ENCODE assay signal across 30 cellular contexts in the genomic region with DNA sequence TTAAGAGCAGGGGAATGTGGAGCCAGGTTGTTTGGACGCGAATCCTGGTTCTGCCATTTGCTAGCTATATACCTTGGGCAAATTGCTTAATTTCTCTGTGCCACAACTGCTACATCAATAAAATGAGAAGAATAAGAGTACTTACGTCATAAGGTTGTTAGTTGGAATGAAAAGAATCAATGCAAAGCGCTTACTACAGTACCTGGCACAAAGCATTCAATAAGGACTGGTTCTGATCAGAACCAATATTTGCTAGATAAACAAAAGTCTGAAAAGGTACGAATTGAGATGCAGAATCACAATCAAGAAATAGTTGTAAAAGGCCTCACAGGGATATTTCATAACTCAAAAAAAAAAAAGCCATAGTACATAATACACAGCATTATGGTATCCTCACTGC.
"Had no signal": no experiment of that assay in that cellular context is flagged by ENCODE, and none has a peak within 500 bp of the region (broad histone marks: within the 10 kb centered on the region; RNA-seq: fewer than 3 reads in every experiment).

No MANE protein-coding gene starts in this region.

- H3K4me3 ChIP-seq: pancreas, prostate gland, skin epidermis, smooth muscle cell, spleen, suprapubic skin, testis, tibial artery, transverse colon, upper lobe of right lung, uterus had no signal

- H3K9me3 ChIP-seq: neutrophil, pancreas, prostate gland, spleen, suprapubic skin, testis, tibial artery, transverse colon, upper lobe of right lung, uterus had no signal

- H3K27ac ChIP-seq: neutrophil, pancreas, prostate gland, skin epidermis, spleen, suprapubic skin, testis, tibial artery, transverse colon, upper lobe of right lung, uterus had no signal

- H3K4me3 Mint-ChIP-seq: natural killer cell treated with Interleukin-12 subunit alpha and Interleukin-12 subunit beta and Interleukin-15 and Interleukin-18, amount 100 ng/mL, for 72 hours; nephron progenitor cell; neural crest cell; stimulated activated memory B cell treated with anti-CD40 and anti-IgM and Interleukin-4, amounts not matched to agents 10 μg/mL and 1 μg/mL and 100 μg/mL, for 72 hours; stimulated activated naive CD8-positive, alpha-beta T cell treated with anti-CD3 and anti-CD28 coated beads, Interleukin-15, amount 100 ng/mL, for 72 hours; type B pancreatic cell had no signal

- H3K9me3 Mint-ChIP-seq: natural killer cell treated with Interleukin-12 subunit alpha and Interleukin-12 subunit beta and Interleukin-15 and Interleukin-18, amount 100 ng/mL, for 72 hours; stimulated activated memory B cell treated with anti-CD40 and anti-IgM and Interleukin-4, amounts not matched to agents 10 μg/mL and 1 μg/mL and 100 μg/mL, for 72 hours; stimulated activated naive CD8-positive, alpha-beta T cell treated with anti-CD3 and anti-CD28 coated beads, Interleukin-15, amount 100 ng/mL, for 72 hours had no signal

- H3K4me1 ChIP-seq: pancreas, prostate gland, suprapubic skin, testis, tibial artery, uterus had no signal

- H3K27me3 ChIP-seq: neutrophil, pancreas, spleen, suprapubic skin, testis, tibial artery, transverse colon, upper lobe of right lung, uterus had no signal

- ATAC-seq: naive thymus-derived CD4-positive, alpha-beta T cell; natural killer cell treated with Interleukin-12 subunit alpha and Interleukin-12 subunit beta and Interleukin-15 and Interleukin-18, amount 100 ng/mL, for 72 hours; pancreas; right cardiac atrium; sciatic nerve; stimulated activated memory B cell treated with anti-CD40 and anti-IgM and Interleukin-4, amounts not matched to agents 10 μg/mL and 1 μg/mL and 100 μg/mL, for 72 hours; stimulated activated naive CD8-positive, alpha-beta T cell treated with anti-CD3 and anti-CD28 coated beads, Interleukin-15, amount 100 ng/mL, for 72 hours; stimulated activated naive CD8-positive, alpha-beta T cell treated with anti-CD3 and anti-CD28 coated beads, Interleukin-15, Interleukin-2, amounts not matched to agents 100 U/mL and 50 U/mL, for 24 hours; upper lobe of right lung had no signal

- H3K36me3 ChIP-seq: pancreas, prostate gland, tibial artery, transverse colon, upper lobe of right lung, uterus had no signal

- H3K4me2 ChIP-seq: smooth muscle cell had no signal

- H3K36me3 Mint-ChIP-seq: natural killer cell treated with Interleukin-12 subunit alpha and Interleukin-12 subunit beta and Interleukin-15 and Interleukin-18, amount 100 ng/mL, for 72 hours had no signal

- H3K27ac Mint-ChIP-seq: nephron progenitor cell; stimulated activated memory B cell treated with anti-CD40 and anti-IgM and Interleukin-4, amounts not matched to agents 10 μg/mL and 1 μg/mL and 100 μg/mL, for 72 hours; stimulated activated naive CD8-positive, alpha-beta T cell treated with anti-CD3 and anti-CD28 coated beads, Interleukin-15, amount 100 ng/mL, for 72 hours; type B pancreatic cell had no signal

- H3K27me3 Mint-ChIP-seq: naive thymus-derived CD4-positive, alpha-beta T cell; natural killer cell treated with Interleukin-12 subunit alpha and Interleukin-12 subunit beta and Interleukin-15 and Interleukin-18, amount 100 ng/mL, for 72 hours; stimulated activated memory B cell treated with anti-CD40 and anti-IgM and Interleukin-4, amounts not matched to agents 10 μg/mL and 1 μg/mL and 100 μg/mL, for 72 hours; stimulated activated naive CD8-positive, alpha-beta T cell treated with anti-CD3 and anti-CD28 coated beads, Interleukin-15, amount 100 ng/mL, for 72 hours; type B pancreatic cell had no signal

- FAIRE-seq: pancreas had no signal

- H3K4me1 Mint-ChIP-seq: nephron progenitor cell, neural crest cell had no signal

- DNase-seq: naive thymus-derived CD4-positive, alpha-beta T cell; nephron progenitor cell; nucleus accumbens; pancreas; right cardiac atrium; spleen; stimulated activated CD4-positive, alpha-beta T cell treated with anti-CD3 and anti-CD28 coated beads, Interleukin-12 subunit alpha, Interleukin-12 subunit beta, amount 100 ng/mL, for 4 hours; stimulated activated CD4-positive, alpha-beta T cell treated with anti-CD3 and anti-CD28 coated beads, Interleukin-1b, Interleukin-23, amount 100 ng/mL, for 48 hours; stimulated activated CD4-positive, alpha-beta T cell treated with anti-CD3 and anti-CD28 coated beads, Interleukin-4, amount 100 ng/mL, for 1 hour; stimulated activated CD4-positive, alpha-beta T cell treated with anti-CD3 and anti-CD28 coated beads, Interleukin-4, amount 100 ng/mL, for 4 hours; stimulated activated CD8-positive, alpha-beta memory T cell treated with anti-CD3 and anti-CD28 coated beads, Interleukin-4, amount 100 ng/mL, for 48 hours; stimulated activated naive CD4-positive, alpha-beta T cell; stimulated activated naive CD8-positive, alpha-beta T cell treated with anti-CD3 and anti-CD28 coated beads, Interleukin-15, amount 100 ng/mL, for 72 hours; stimulated activated naive CD8-positive, alpha-beta T cell treated with anti-CD3 and anti-CD28 coated beads, Interleukin-15, Interleukin-2, amounts not matched to agents 100 U/mL and 50 U/mL, for 24 hours; substantia nigra; testis; tibial artery; transverse colon; upper lobe of right lung; uterus had no signal
